ENCODE assay signal across 1 cellular context in the genomic region with DNA sequence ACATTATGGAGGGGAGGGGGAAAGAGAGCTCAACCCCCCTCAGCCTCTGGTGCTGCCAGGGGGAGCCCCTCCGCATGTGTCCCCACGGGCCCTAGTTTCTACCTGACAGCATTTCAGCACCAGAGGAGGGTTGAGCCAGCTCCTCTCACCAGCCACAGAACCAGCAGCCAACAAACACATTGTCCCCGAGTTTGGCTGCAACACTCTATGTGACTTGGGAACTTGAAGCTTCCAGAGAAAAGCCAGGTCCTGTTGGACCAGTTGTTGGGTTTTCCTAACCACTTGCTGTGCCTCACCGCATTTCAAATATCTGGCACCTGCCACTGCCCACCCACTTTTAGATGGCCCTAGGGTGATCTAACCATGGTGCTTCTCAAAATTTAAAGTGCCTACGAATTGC.
TF ChIP-seq lines count a peak whose summit lies in the region.

No MANE protein-coding gene starts in this region.

TF ChIP-seq in GM12878, 131 proteins besides CTCF, POLR2A, EP300 and RAD21:
- 0 out of 2 replicates have a peak, but pooled peaks have one; percentile 45 for TF ChIP-seq POLR2AphosphoS2 (IDR thresholded peaks at IDR 0.05; ENCODE audit: low read depth, low read length)
- TF ChIP-seq EZH2 (IDR thresholded peaks at IDR 0.05; ENCODE audit: borderline replicate concordance, control insufficient read depth, low read depth, low read length), result no peak
- TF ChIP-seq EED (IDR thresholded peaks at IDR 0.05; ENCODE audit: low read depth), result no peak
- TF ChIP-seq RCOR1 (conservative IDR thresholded peaks at IDR 0.05; ENCODE audit: low read depth, low read length), result no peak
- no peak for TF ChIP-seq IRF4 (IDR thresholded peaks at IDR 0.05; ENCODE audit: low read depth, low read length)
